Comparison of ENCODE assay signal across 23 cellular contexts in genomic region chr13:90787007-90787406, GRCh38.
"Had no signal": no experiment of that assay in that cellular context is flagged by ENCODE, and none has a peak within 500 bp of the region (broad histone marks: within the 10 kb centered on the region; RNA-seq: fewer than 3 reads in every experiment).

No MANE protein-coding gene starts in this region.

- H3K4me1 ChIP-seq: esophagus squamous epithelium, psoas muscle, sigmoid colon, stomach, thyroid gland, vagina had no signal

- H3K4me3 ChIP-seq: esophagus squamous epithelium, lung, ovary, psoas muscle, sigmoid colon, stomach, thyroid gland, vagina had no signal

- H3K27me3 Mint-ChIP-seq: effector memory CD8-positive, alpha-beta T cell; memory B cell had no signal

- DNase-seq: effector memory CD8-positive, alpha-beta T cell; erythroblast; esophagus squamous epithelium; hypothalamus; kidney; natural killer cell; occipital lobe; ovary; posterior cingulate gyrus; psoas muscle; right cardiac atrium; sigmoid colon; stimulated activated CD4-positive, alpha-beta T cell treated with anti-CD3 and anti-CD28 coated beads, Interleukin-2, amount 100 ng/mL, for 24 hours; stimulated activated CD4-positive, alpha-beta T cell treated with anti-CD3 and anti-CD28 coated beads, Interleukin-4, amount 100 ng/mL, for 24 hours; stimulated activated naive CD4-positive, alpha-beta T cell treated with Interleukin-2 at 50 U/mL for 16 hours; stomach; thyroid gland; trophoblast cell had no signal

- H3K27ac Mint-ChIP-seq: effector memory CD8-positive, alpha-beta T cell; memory B cell; natural killer cell; stimulated activated effector memory CD8-positive, alpha-beta T cell treated with anti-CD3 and anti-CD28 coated beads, Interleukin-12 subunit alpha, Interleukin-12 subunit beta, amount 100 ng/mL, for 72 hours had no signal

- H3K9me3 ChIP-seq: esophagus squamous epithelium, ovary, psoas muscle, sigmoid colon, stomach, thyroid gland, vagina had no signal

- H3K4me1 Mint-ChIP-seq: memory B cell; natural killer cell; stimulated activated effector memory CD8-positive, alpha-beta T cell treated with anti-CD3 and anti-CD28 coated beads, Interleukin-12 subunit alpha, Interleukin-12 subunit beta, amount 100 ng/mL, for 72 hours had no signal

- H3K27me3 ChIP-seq: esophagus squamous epithelium, ovary, sigmoid colon, stomach, thyroid gland, vagina had no signal

- H3K36me3 ChIP-seq: esophagus squamous epithelium, ovary, sigmoid colon, stomach, thyroid gland, vagina had no signal

- ATAC-seq: effector memory CD8-positive, alpha-beta T cell; left lobe of liver; natural killer cell; psoas muscle; right cardiac atrium; stimulated activated effector memory CD8-positive, alpha-beta T cell treated with anti-CD3 and anti-CD28 coated beads, Interleukin-12 subunit alpha, Interleukin-12 subunit beta, amount 100 ng/mL, for 72 hours had no signal

- H3K36me3 Mint-ChIP-seq: memory B cell; natural killer cell; stimulated activated effector memory CD8-positive, alpha-beta T cell treated with anti-CD3 and anti-CD28 coated beads, Interleukin-12 subunit alpha, Interleukin-12 subunit beta, amount 100 ng/mL, for 72 hours had no signal

- H3K27ac ChIP-seq: esophagus squamous epithelium, ovary, psoas muscle, sigmoid colon, stomach, thyroid gland, vagina had no signal

- H3K4me3 Mint-ChIP-seq: effector memory CD8-positive, alpha-beta T cell; memory B cell; natural killer cell; stimulated activated effector memory CD8-positive, alpha-beta T cell treated with anti-CD3 and anti-CD28 coated beads, Interleukin-12 subunit alpha, Interleukin-12 subunit beta, amount 100 ng/mL, for 72 hours had no signal

- H3K9me3 Mint-ChIP-seq: stimulated activated effector memory CD8-positive, alpha-beta T cell treated with anti-CD3 and anti-CD28 coated beads, Interleukin-12 subunit alpha, Interleukin-12 subunit beta, amount 100 ng/mL, for 72 hours had no signal
